ENCODE assay signal across 26 cellular contexts in the genomic region with DNA sequence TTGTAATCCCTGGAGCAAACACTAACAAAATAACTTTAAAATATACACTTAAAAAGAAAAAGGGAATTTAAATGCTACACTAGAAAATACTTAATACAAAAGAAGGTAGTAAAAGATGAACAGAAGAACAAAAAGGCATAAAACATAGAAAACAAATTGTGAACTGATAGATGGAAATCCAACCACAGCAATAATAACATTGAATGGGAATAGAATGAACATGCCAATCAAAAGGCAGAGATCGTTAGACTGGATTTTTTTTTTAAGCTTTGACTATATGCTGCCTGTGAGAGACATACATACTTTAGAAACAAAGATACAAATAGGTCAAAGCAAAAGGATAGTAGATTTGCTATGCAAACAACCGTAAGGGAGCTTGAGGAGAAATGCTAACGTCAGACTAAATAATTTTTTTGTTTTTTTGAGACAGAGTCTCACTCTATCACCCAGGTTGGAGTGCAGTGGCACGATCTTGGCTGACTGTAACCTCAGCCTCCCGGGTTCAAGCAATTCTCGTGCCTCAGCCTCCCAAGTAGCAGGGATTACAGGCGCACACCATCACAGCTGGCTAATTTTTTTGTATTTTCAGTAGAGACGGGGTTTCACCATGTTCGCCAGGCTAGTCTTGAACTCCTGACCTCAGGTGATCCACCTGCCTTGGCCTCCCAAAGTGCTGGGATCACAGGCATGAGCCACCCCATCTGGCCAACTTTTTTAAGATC. TPM values are rescaled to one million over a fixed set of nuclear protein-coding genes. Genes with fewer than 3 reads are reported as not detected.
A peak's percentile ranks its signal among the peaks of the same experiment; 100 is the strongest.
DNase-seq lines count a peak whose midpoint lies in the region; ATAC-seq and TF ChIP-seq lines count a peak whose summit lies in the region.
"Had no signal": no experiment of that assay in that cellular context is flagged by ENCODE, and none has a peak within 500 bp of the region (broad histone marks: within the 10 kb centered on the region; RNA-seq: fewer than 3 reads in every experiment).

No MANE protein-coding gene starts in this region.

- H3K9me2 ChIP-seq in hepatocyte (replicated peaks; ENCODE audit: insufficient read depth): no peaks in the 10 kb centered on the region

- H4K20me1 ChIP-seq in hepatocyte (ENCODE audit: insufficient read depth, poor library complexity, severe bottlenecking) (no peaks in the 10 kb centered on the region), smooth muscle cell (ENCODE audit: low read depth) (no peaks in the 10 kb centered on the region)
- H4K20me1 ChIP-seq: BLaER1 treated with 17β-estradiol and CSF1 and Interleukin-3, amounts not matched to agents 10 nM and 100 nM had no signal

- TF ChIP-seq POLR2A in Peyer's patch (IDR thresholded peaks at IDR 0.05): no peak

- H3K9me3 ChIP-seq in CD8-positive, alpha-beta memory T cell (ENCODE audit: low read length): no peaks in the 10 kb centered on the region
- H3K9me3 ChIP-seq in Peyer's patch: no peaks in the 10 kb centered on the region
- no peaks in the 10 kb centered on the region for H3K9me3 ChIP-seq in hepatocyte (ENCODE audit: low read depth)
- H3K9me3 ChIP-seq in smooth muscle cell (replicated peaks; ENCODE audit: low read depth): no peaks in the 10 kb centered on the region
- H3K9me3 ChIP-seq: A549, MG63 had no signal

- no peaks in the 10 kb centered on the region for H3K9me3 Mint-ChIP-seq in CD8-positive, alpha-beta memory T cell
- H3K9me3 Mint-ChIP-seq: CD4-positive, alpha-beta T cell; GM23338; H9 had no signal

- POLR2A ChIA-PET in CD8-positive, alpha-beta memory T cell (lab: Charles Lee): no interaction called here

- H3K36me3 ChIP-seq in CD8-positive, alpha-beta memory T cell (ENCODE audit: insufficient read depth, low read length): no peaks in the 10 kb centered on the region
- H3K36me3 ChIP-seq in Peyer's patch: no peaks in the 10 kb centered on the region
- no peaks in the 10 kb centered on the region for H3K36me3 ChIP-seq in hepatocyte (replicated peaks; ENCODE audit: insufficient read depth, low read depth)
- H3K36me3 ChIP-seq in smooth muscle cell (ENCODE audit: low read depth): no peaks in the 10 kb centered on the region
- H3K36me3 ChIP-seq: BLaER1 treated with 17β-estradiol and CSF1 and Interleukin-3, amounts not matched to agents 10 nM and 100 nM; MG63 had no signal

- no peak overlapping the region for H3K9ac ChIP-seq in smooth muscle cell (ENCODE audit: low read depth)
- H3K9ac ChIP-seq: BLaER1 treated with 17β-estradiol and CSF1 and Interleukin-3, amounts not matched to agents 10 nM and 100 nM had no signal

- TF ChIP-seq CTCF in Peyer's patch (IDR thresholded peaks at IDR 0.05) (no peak), hepatocyte (IDR thresholded peaks at IDR 0.05; ENCODE audit: poor library complexity) (no peak), smooth muscle cell (IDR thresholded peaks at IDR 0.05; ENCODE audit: borderline replicate concordance, insufficient read depth, poor library complexity, severe bottlenecking) (no peak)

- H3K4me2 ChIP-seq in hepatocyte: peak overlapping the region; percentile 47
- H3K4me2 ChIP-seq in smooth muscle cell: peak overlapping the region; percentile 24
- H3K4me2 ChIP-seq: A549; BLaER1 treated with 17β-estradiol and CSF1 and Interleukin-3, amounts not matched to agents 10 nM and 100 nM; GM23338 had no signal

- peak overlapping the region; percentile 61 for H3K27ac ChIP-seq in CD8-positive, alpha-beta memory T cell (ENCODE audit: low read depth, low read length)
- H3K27ac ChIP-seq in Peyer's patch (peak overlapping the region in 3 of 4 donors; percentile 18 to 83 (median 54)), hepatocyte (peak overlapping the region; percentile 42), smooth muscle cell (ENCODE audit: low read depth) (peak overlapping the region; percentile 72)
- H3K27ac ChIP-seq: A549; BLaER1 treated with 17β-estradiol and CSF1 and Interleukin-3, amounts not matched to agents 10 nM and 100 nM had no signal

- H3K79me2 ChIP-seq in hepatocyte (peaks cover 55% of the 10 kb centered on the region), smooth muscle cell (ENCODE audit: low read depth) (peaks cover 10% of the 10 kb centered on the region)

- no peak for ATAC-seq in GM18502 (IDR thresholded peaks at IDR 0.05; ENCODE audit: poor library complexity, unreplicated experiment)
- ATAC-seq: A549, GM23338 had no signal

- no peaks in the 10 kb centered on the region for H3K4me1 ChIP-seq in CD8-positive, alpha-beta memory T cell (ENCODE audit: insufficient read depth, low read length)
- H3K4me1 ChIP-seq in Peyer's patch (peaks cover 0 to 14% (median 0%) of the 10 kb centered on the region in 4 donors), hepatocyte (ENCODE audit: insufficient read depth) (peaks cover 16% of the 10 kb centered on the region), smooth muscle cell (ENCODE audit: low read depth) (peaks cover 5% of the 10 kb centered on the region)
- H3K4me1 ChIP-seq: A549 had no signal

- H3K27ac Mint-ChIP-seq in CD8-positive, alpha-beta memory T cell: no peak overlapping the region
- H3K27ac Mint-ChIP-seq: CD4-positive, alpha-beta T cell; GM23338; H9 had no signal

- no peaks in the 10 kb centered on the region for H3K36me3 Mint-ChIP-seq in CD8-positive, alpha-beta memory T cell

- H3K4me1 Mint-ChIP-seq in CD8-positive, alpha-beta memory T cell: peaks cover 0 to 5% (median 0%) of the 10 kb centered on the region in 3 donors
- H3K4me1 Mint-ChIP-seq: GM23338, H9 had no signal

- DNase-seq in CD8-positive, alpha-beta memory T cell: no peak
- DNase-seq in Peyer's patch (peak in 1 of 3 donors; percentile 7), hepatocyte (ENCODE audit: low spot score) (no peak), smooth muscle cell (lab: John Stamatoyannopoulos, UW; ENCODE audit: unreplicated experiment) (no peak), hippocampal formation (lab: John Stamatoyannopoulos, UW) (no peak), glomerular visceral epithelial cell (ENCODE audit: extremely low spot score) (no peak)
- DNase-seq: AML-193; CD4-positive, alpha-beta T cell; COR-L47; DMS53; H9; KG1; MG63; NCI-H1105 treated with DMSO at 0.1 percent for 48 hours; NCI-H1694 treated with DMSO at 0.1 percent for 48 hours; NCI-H2081; NCI-H2227 treated with DMSO at 0.1 percent for 48 hours; NCI-H526 treated with DMSO at 0.1 percent for 48 hours; SHP77 treated with DMSO at 0.1 percent for 48 hours had no signal

- no peak overlapping the region for H3K4me3 Mint-ChIP-seq in CD8-positive, alpha-beta memory T cell
- H3K4me3 Mint-ChIP-seq: CD4-positive, alpha-beta T cell; GM23338; H9 had no signal

- H3K27me3 Mint-ChIP-seq in CD8-positive, alpha-beta memory T cell: peaks cover 18 to 45% of the 10 kb centered on the region in 2 donors

- peaks cover 2% of the 10 kb centered on the region for H3F3A ChIP-seq in smooth muscle cell (ENCODE audit: low read depth)

- 66% methylated on average over 9 of the region's 9 CpGs for WGBS in hepatocyte (ENCODE audit: low lambda C conversion rate, missing lambda C conversion rate)
- 89% methylated on average over 9 of the region's 9 CpGs for WGBS in smooth muscle cell (ENCODE audit: low lambda C conversion rate)

- H3K4me3 ChIP-seq in CD8-positive, alpha-beta memory T cell (ENCODE audit: low read length): no peak overlapping the region
- H3K4me3 ChIP-seq in Peyer's patch: peak overlapping the region in 2 of 4 donors; percentile 27 to 32
- no peak overlapping the region for H3K4me3 ChIP-seq in hepatocyte
- H3K4me3 ChIP-seq in smooth muscle cell: no peak overlapping the region
- H3K4me3 ChIP-seq: A549; BLaER1 treated with 17β-estradiol and CSF1 and Interleukin-3, amounts not matched to agents 10 nM and 100 nM; GM23338; MG63 had no signal

- no peak overlapping the region for H2AFZ ChIP-seq in hepatocyte
- H2AFZ ChIP-seq in smooth muscle cell (ENCODE audit: low read depth): no peak overlapping the region
- H2AFZ ChIP-seq: GM23338 had no signal

- H3K27me3 ChIP-seq in CD8-positive, alpha-beta memory T cell (ENCODE audit: insufficient read depth, low read length, poor library complexity, severe bottlenecking): no peaks in the 10 kb centered on the region
- no peaks in the 10 kb centered on the region for H3K27me3 ChIP-seq in Peyer's patch
- H3K27me3 ChIP-seq in hepatocyte: no peaks in the 10 kb centered on the region
- H3K27me3 ChIP-seq in smooth muscle cell (ENCODE audit: low read depth): no peaks in the 10 kb centered on the region
- H3K27me3 ChIP-seq: MG63 had no signal

- CTCF ChIA-PET in CD8-positive, alpha-beta memory T cell (lab: Charles Lee): no interaction called here

RNA-seq across cellular contexts. Expression of a gene that starts 6.5 kb away (rescaled TPM):
- not detected for total RNA-seq in CD8-positive, alpha-beta memory T cell
- polyA plus RNA-seq in CD8-positive, alpha-beta memory T cell: not detected
- total RNA-seq in Peyer's patch (100 to 1,000 TPM in 2 of 4 donors, 10 to 100 TPM in 2; 43.7 to 283 (median 148) TPM), hepatocyte (3.4 and 4.8 TPM in 2 replicates), smooth muscle cell (0.67 and 1.0 TPM in 2 replicates)
- polyA plus RNA-seq in hepatocyte (9.5 and 15.7 TPM in 2 replicates), smooth muscle cell (0.37 and 2.1 TPM in 2 replicates)
- total RNA-seq: Daoy, G401, NCI-H460 had no signal
- polyA plus RNA-seq: A549 had no signal

RNA-seq across cellular contexts. Expression of a gene that starts 59.4 kb away (rescaled TPM):
- not detected for total RNA-seq in CD8-positive, alpha-beta memory T cell
- polyA plus RNA-seq in CD8-positive, alpha-beta memory T cell: not detected
- not detected for total RNA-seq in Peyer's patch
- not detected in 2 replicates for total RNA-seq in hepatocyte
- not detected in 2 replicates for polyA plus RNA-seq in hepatocyte
- not detected in 2 replicates for total RNA-seq in smooth muscle cell
- not detected in 2 replicates for polyA plus RNA-seq in smooth muscle cell
- total RNA-seq: CD4-positive, alpha-beta T cell; Daoy; G401; GM23338; H9; NCI-H460 had no signal
- polyA plus RNA-seq: A549, GM23338 had no signal
